In the genomic region with DNA sequence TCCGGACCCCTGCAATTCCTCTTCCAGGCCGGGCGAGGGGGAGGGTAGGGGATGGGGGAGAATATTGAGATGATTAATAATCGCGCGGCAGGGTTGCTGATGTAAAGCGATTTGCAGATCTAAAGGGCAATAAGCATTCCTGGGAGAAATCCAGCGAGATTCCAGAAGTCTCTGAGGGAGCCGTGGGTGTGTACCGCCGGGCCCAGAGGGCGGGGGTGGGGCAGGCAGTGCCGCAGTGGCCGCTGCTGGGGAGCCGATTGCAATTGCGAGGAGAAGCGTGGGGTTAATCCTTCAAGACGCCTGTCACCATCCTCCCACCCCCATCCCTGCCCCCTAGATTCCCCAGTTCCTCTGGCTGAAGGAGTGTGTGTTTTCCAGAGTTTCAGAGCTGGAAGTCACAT, we compare ENCODE assay signal across 8 cellular contexts. TPM values are rescaled to one million over a fixed set of nuclear protein-coding genes. Genes with fewer than 3 reads are reported as not detected.
DNase-seq lines count a peak whose midpoint lies in the region; ATAC-seq and TF ChIP-seq lines count a peak whose summit lies in the region.

No MANE protein-coding gene starts in this region.

- CTCF ChIA-PET in activated naive CD4-positive, alpha-beta T cell treated with anti-CD3 and anti-CD28 coated beads for 36 hours (lab: Charles Lee), result interaction anchor here (0.7 to 6.3 kb wide), 18 partner anchors 10 to 435 kb away, joined by 3 to 78 read pairs (median 5); a partner anchor contains a TSS

- H3K4me1 ChIP-seq in mesodermal cell (ENCODE audit: control insufficient read depth, insufficient read depth, low read length, poor library complexity, severe bottlenecking) (peaks cover 15% of the 10 kb centered on the region), thyroid gland (peaks cover 12 to 31% of the 10 kb centered on the region in 2 donors)

- no peaks in the 10 kb centered on the region for H3K9me3 Mint-ChIP-seq in activated naive CD4-positive, alpha-beta T cell treated with anti-CD3 and anti-CD28 coated beads for 36 hours

- peak; percentile 31 for DNase-seq in activated naive CD4-positive, alpha-beta T cell treated with anti-CD3 and anti-CD28 coated beads for 36 hours
- no peak for DNase-seq in activated naive CD4-positive, alpha-beta T cell treated with Interleukin-2 at 50 U/mL for 16 hours
- DNase-seq in epithelial cell of esophagus (ENCODE audit: low read depth) (peak; percentile 59), thyroid gland (peak; percentile 55 to 64)

- peak overlapping the region; percentile 80 for H3K4me3 Mint-ChIP-seq in activated naive CD4-positive, alpha-beta T cell treated with anti-CD3 and anti-CD28 coated beads for 36 hours

- H3K79me2 ChIP-seq in SU-DHL-6 (ENCODE audit: insufficient read depth, low read length), result no peaks in the 10 kb centered on the region

- H3K27me3 Mint-ChIP-seq in activated naive CD4-positive, alpha-beta T cell treated with anti-CD3 and anti-CD28 coated beads for 36 hours (ENCODE audit: low read depth), result no peaks in the 10 kb centered on the region

- H3K9ac ChIP-seq in SU-DHL-6 (ENCODE audit: low read length), result peak overlapping the region; percentile 57; the same call in 1 of the 2 replicates

- H3K36me3 ChIP-seq in SU-DHL-6 (ENCODE audit: low read length), result no peaks in the 10 kb centered on the region
- no peaks in the 10 kb centered on the region for H3K36me3 ChIP-seq in mesodermal cell (ENCODE audit: control insufficient read depth, insufficient read depth, low read length)
- H3K36me3 ChIP-seq in thyroid gland, result no peaks in the 10 kb centered on the region

- intact Hi-C loops in activated naive CD4-positive, alpha-beta T cell treated with anti-CD3 and anti-CD28 coated beads for 36 hours (cut with micrococcal nuclease), result loop anchor here (1.0 to 2.0 kb wide), 2 partner anchors 8 to 292 kb away; a partner anchor contains a TSS
- intact Hi-C loops in thyroid gland (cut with DNase I), result no loop called here

- H3K27ac ChIP-seq in SU-DHL-6 (ENCODE audit: low read depth, low read length) (no peak overlapping the region), mesodermal cell (ENCODE audit: low read depth, low read length, severe bottlenecking) (peak overlapping the region; percentile 100), thyroid gland (peak overlapping the region; percentile 62 to 98 (median 94))

- TF ChIP-seq POLR2A in thyroid gland (IDR thresholded peaks at IDR 0.05), result no peak

- no peaks in the 10 kb centered on the region for H3K9me3 ChIP-seq in SU-DHL-6 (ENCODE audit: insufficient read depth, low read length)
- H3K9me3 ChIP-seq in mesodermal cell (ENCODE audit: control insufficient read depth, low read length), result no peaks in the 10 kb centered on the region
- H3K9me3 ChIP-seq in thyroid gland, result no peaks in the 10 kb centered on the region

- TF ChIP-seq CTCF in SU-DHL-6 (IDR thresholded peaks at IDR 0.05; ENCODE audit: insufficient read depth, low read length, poor library complexity, severe bottlenecking), result no peak
- no peak for TF ChIP-seq CTCF in epithelial cell of esophagus (IDR thresholded peaks at IDR 0.05; ENCODE audit: insufficient read depth, low read depth, low read length, missing control alignments)
- no peak for TF ChIP-seq CTCF in thyroid gland (IDR thresholded peaks at IDR 0.05)

- 0% methylated on average over 7 to 8 of the region's 18 CpGs for whole genome bisulfite sequencing in mesodermal cell (ENCODE audit: insufficient coverage in 2 of 2), 2 experiments
- whole genome bisulfite sequencing in thyroid gland, 2 donors, result 3 to 4% methylated on average over 10 to 18 of the region's 18 CpGs

- H3K9me2 ChIP-seq in SU-DHL-6 (replicated peaks; ENCODE audit: insufficient read depth, low read length), result no peaks in the 10 kb centered on the region

- H3K4me3 ChIP-seq in SU-DHL-6 (ENCODE audit: insufficient read depth, low read length, poor library complexity, severe bottlenecking) (peak overlapping the region; percentile 84), epithelial cell of esophagus (ENCODE audit: low read length) (peak overlapping the region; percentile 74), mesodermal cell (ENCODE audit: extremely low read depth, insufficient read depth, low read length, poor library complexity, severe bottlenecking) (peak overlapping the region; percentile 55), thyroid gland (replicated peaks in 1 of 3) (peak overlapping the region; percentile 26 to 57 (median 35))

- H3K36me3 Mint-ChIP-seq in activated naive CD4-positive, alpha-beta T cell treated with anti-CD3 and anti-CD28 coated beads for 36 hours (ENCODE audit: low read depth), result no peaks in the 10 kb centered on the region

- H4K20me1 ChIP-seq in SU-DHL-6 (ENCODE audit: low read depth, low read length), result no peaks in the 10 kb centered on the region

- H3K27me3 ChIP-seq in SU-DHL-6 (ENCODE audit: low read length), result no peaks in the 10 kb centered on the region
- no peaks in the 10 kb centered on the region for H3K27me3 ChIP-seq in thyroid gland

- peaks cover 20% of the 10 kb centered on the region for H3K4me1 Mint-ChIP-seq in activated naive CD4-positive, alpha-beta T cell treated with anti-CD3 and anti-CD28 coated beads for 36 hours (ENCODE audit: low read depth)

- no peak overlapping the region for H3K27ac Mint-ChIP-seq in activated naive CD4-positive, alpha-beta T cell treated with anti-CD3 and anti-CD28 coated beads for 36 hours

- ATAC-seq in HG03097 (IDR thresholded peaks at IDR 0.05; ENCODE audit: low FRiP score, unreplicated experiment) (no peak), GM18867 (IDR thresholded peaks at IDR 0.05; ENCODE audit: unreplicated experiment) (no peak)

- peak overlapping the region; percentile 73 for H3K4me2 ChIP-seq in SU-DHL-6 (ENCODE audit: low read depth, low read length, poor library complexity, severe bottlenecking)

- H2AFZ ChIP-seq in SU-DHL-6 (ENCODE audit: low read depth, low read length, severe bottlenecking), result no peak overlapping the region

- peaks cover 6% of the 10 kb centered on the region; the same call in 1 of the 2 replicates for H3F3A ChIP-seq in SU-DHL-6 (ENCODE audit: insufficient read depth)

RNA-seq across cellular contexts. Expression of a gene that starts 16.4 kb away (rescaled TPM):
- 10 to 100 TPM; 34.5 to 35.7 TPM for total RNA-seq in activated naive CD4-positive, alpha-beta T cell treated with anti-CD3 and anti-CD28 coated beads for 36 hours
- 20.6 TPM for polyA plus RNA-seq in mesodermal cell (2013, experiment 1 of 2)
- polyA plus RNA-seq in mesodermal cell (2013, experiment 2 of 2), result 26.8 TPM
- 100 to 1,000 TPM in 2 of 4 donors, 10 to 100 TPM in 2; 32.1 to 239 (median 121) TPM for total RNA-seq in thyroid gland
